ENCODE assay signal across 28 cellular contexts in the genomic region with DNA sequence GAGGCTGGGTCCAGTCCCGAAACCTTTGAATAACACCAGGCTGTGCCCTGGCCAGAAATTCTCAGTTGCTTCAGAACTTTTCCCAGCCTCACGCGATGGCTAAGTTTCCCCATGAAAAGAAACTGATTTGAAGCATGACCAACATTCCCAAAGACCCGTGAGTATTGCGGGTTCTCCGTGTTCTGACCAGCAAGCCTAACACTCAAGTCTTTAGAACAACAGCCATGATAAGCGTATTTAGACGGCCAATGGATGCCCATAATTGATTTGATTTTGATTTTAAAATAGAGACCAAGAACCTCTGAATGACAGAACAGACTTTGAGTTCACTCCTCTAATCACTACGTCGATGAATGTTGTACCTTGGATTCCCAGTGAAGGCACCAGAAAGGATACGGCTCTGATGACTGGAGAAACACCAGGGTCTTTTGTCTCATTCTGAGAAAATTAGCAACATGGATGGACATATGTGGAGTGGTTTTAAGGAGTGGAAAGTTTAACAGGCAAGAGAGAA. TPM values are rescaled to one million over a fixed set of nuclear protein-coding genes. Genes with fewer than 3 reads are reported as not detected.
"Had no signal": no experiment of that assay in that cellular context is flagged by ENCODE, and none has a peak within 500 bp of the region (broad histone marks: within the 10 kb centered on the region; RNA-seq: fewer than 3 reads in every experiment).

No MANE protein-coding gene starts in this region.

- H3K4me2 ChIP-seq: smooth muscle cell had no signal

- H3K27me3 ChIP-seq: right atrium auricular region, right lobe of liver, testis, uterus had no signal

- ATAC-seq: natural killer cell treated with Interleukin-12 subunit alpha and Interleukin-12 subunit beta and Interleukin-15 and Interleukin-18, amount 100 ng/mL, for 72 hours; stimulated activated memory B cell treated with anti-CD40 and anti-IgM and Interleukin-4, amounts not matched to agents 10 μg/mL and 1 μg/mL and 100 μg/mL, for 72 hours; stimulated activated naive CD8-positive, alpha-beta T cell treated with anti-CD3 and anti-CD28 coated beads, Interleukin-15, Interleukin-2, amounts not matched to agents 100 U/mL and 50 U/mL, for 24 hours had no signal

- H3K36me3 Mint-ChIP-seq: type B pancreatic cell had no signal

- H3K36me3 ChIP-seq: neutrophil, pancreas, prostate gland, right atrium auricular region, right lobe of liver, sigmoid colon, spleen, suprapubic skin, tibial artery, transverse colon, upper lobe of right lung, uterus had no signal

- H3K9me3 ChIP-seq: pancreas, prostate gland, right lobe of liver, testis had no signal

- H3K4me1 Mint-ChIP-seq: nephron progenitor cell; neural crest cell; stimulated activated naive CD8-positive, alpha-beta T cell treated with anti-CD3 and anti-CD28 coated beads, Interleukin-15, amount 100 ng/mL, for 72 hours had no signal

- H3K4me1 ChIP-seq: pancreas, prostate gland, right atrium auricular region, right lobe of liver, sigmoid colon, suprapubic skin, testis, tibial artery, upper lobe of right lung, uterus had no signal

- H3K4me3 Mint-ChIP-seq: naive thymus-derived CD8-positive, alpha-beta T cell; natural killer cell treated with Interleukin-12 subunit alpha and Interleukin-12 subunit beta and Interleukin-15 and Interleukin-18, amount 100 ng/mL, for 72 hours; nephron progenitor cell; neural crest cell; stimulated activated memory B cell treated with anti-CD40 and anti-IgM and Interleukin-4, amounts not matched to agents 10 μg/mL and 1 μg/mL and 100 μg/mL, for 72 hours; stimulated activated naive CD8-positive, alpha-beta T cell treated with anti-CD3 and anti-CD28 coated beads, Interleukin-15, amount 100 ng/mL, for 72 hours; type B pancreatic cell had no signal

- H3K27ac Mint-ChIP-seq: naive thymus-derived CD8-positive, alpha-beta T cell; natural killer cell treated with Interleukin-12 subunit alpha and Interleukin-12 subunit beta and Interleukin-15 and Interleukin-18, amount 100 ng/mL, for 72 hours; nephron progenitor cell; stimulated activated memory B cell treated with anti-CD40 and anti-IgM and Interleukin-4, amounts not matched to agents 10 μg/mL and 1 μg/mL and 100 μg/mL, for 72 hours; stimulated activated naive CD8-positive, alpha-beta T cell treated with anti-CD3 and anti-CD28 coated beads, Interleukin-15, amount 100 ng/mL, for 72 hours; type B pancreatic cell had no signal

- H3K27ac ChIP-seq: neutrophil, pancreas, prostate gland, right atrium auricular region, right lobe of liver, sigmoid colon, skin epidermis, spleen, suprapubic skin, testis, tibial artery, transverse colon, upper lobe of right lung, uterus had no signal

- H3K9me3 Mint-ChIP-seq: type B pancreatic cell had no signal

- H3K4me3 ChIP-seq: pancreas, prostate gland, right atrium auricular region, right lobe of liver, sigmoid colon, skin epidermis, smooth muscle cell, spleen, suprapubic skin, testis, tibial artery, transverse colon, upper lobe of right lung, uterus had no signal

- FAIRE-seq: pancreas had no signal

- DNase-seq: sigmoid colon, spleen, tibial artery, upper lobe of right lung had no signal

RNA-seq across cellular contexts. Expression of a gene that starts 55.5 kb away (rescaled TPM):
- total RNA-seq: naive thymus-derived CD8-positive, alpha-beta T cell; natural killer cell treated with Interleukin-12 subunit alpha and Interleukin-12 subunit beta and Interleukin-15 and Interleukin-18, amount 100 ng/mL, for 72 hours; neural crest cell; omental fat pad; osteocyte; pancreas; posterior vena cava; prostate gland; pulmonary artery endothelial cell; right atrium auricular region; right lobe of liver; sigmoid colon; smooth muscle cell; suprapubic skin; transverse colon; upper lobe of right lung; urinary bladder; uterus had no signal
- polyA plus RNA-seq: naive thymus-derived CD8-positive, alpha-beta T cell; pancreas; sigmoid colon; spleen; urinary bladder had no signal
